ENCODE assay signal across 31 cellular contexts in the genomic region with DNA sequence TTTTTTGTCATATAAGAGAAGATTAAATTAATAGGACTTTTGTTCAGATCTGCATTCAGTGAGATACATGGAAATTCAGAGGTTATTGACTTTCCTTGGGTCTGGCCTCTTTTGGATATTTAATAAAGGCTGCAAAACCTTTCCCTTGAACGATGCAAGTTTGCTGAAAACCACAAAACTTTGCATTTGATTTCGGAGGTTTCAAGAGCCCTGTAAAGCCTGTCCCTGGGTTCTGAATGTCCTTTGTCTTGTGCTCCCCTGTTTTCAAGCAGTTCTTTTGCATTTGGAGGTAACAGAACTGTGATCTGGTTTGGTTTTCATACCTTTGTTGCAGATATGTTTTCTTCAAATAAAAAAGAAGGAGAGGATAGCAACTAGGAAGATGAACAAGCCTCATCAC.
DNase-seq lines count a peak whose midpoint lies in the region; ATAC-seq and TF ChIP-seq lines count a peak whose summit lies in the region.
"Had no signal": no experiment of that assay in that cellular context is flagged by ENCODE, and none has a peak within 500 bp of the region (broad histone marks: within the 10 kb centered on the region; RNA-seq: fewer than 3 reads in every experiment).

No MANE protein-coding gene starts in this region.

- no peak overlapping the region for H3K27ac Mint-ChIP-seq in CD8-positive, alpha-beta T cell
- H3K27ac Mint-ChIP-seq: activated CD4-positive, alpha-beta memory T cell treated with anti-CD3 and anti-CD28 coated beads for 36 hours; activated naive CD4-positive, alpha-beta T cell treated with anti-CD3 and anti-CD28 coated beads, Interleukin-2, amount 50 U/mL, for 72 hours; activated T-helper 17 cell treated with anti-CD3 and anti-CD28 coated beads, Interleukin-2, amount 50 U/mL, for 72 hours; mesothelial cell of epicardium; naive thymus-derived CD8-positive, alpha-beta T cell had no signal

- H3K4me3 Mint-ChIP-seq in CD8-positive, alpha-beta T cell: no peak overlapping the region
- H3K4me3 Mint-ChIP-seq: activated CD4-positive, alpha-beta memory T cell treated with anti-CD3 and anti-CD28 coated beads for 36 hours; activated T-helper 17 cell treated with anti-CD3 and anti-CD28 coated beads, Interleukin-2, amount 50 U/mL, for 72 hours; endodermal cell; GM23338; mesothelial cell of epicardium; naive thymus-derived CD8-positive, alpha-beta T cell had no signal

- H3K4me3 ChIP-seq in right atrium auricular region (no peak overlapping the region), OCI-LY7 (ENCODE audit: low read depth, low read length, poor library complexity, severe bottlenecking) (no peak overlapping the region), mesenchymal stem cell (ENCODE audit: insufficient read depth in 1 of 2, low read depth in 1 of 2, low read length in 2 of 2) (no peak overlapping the region), transverse colon (no peak overlapping the region)
- no peak overlapping the region for H3K4me3 ChIP-seq in CD8-positive, alpha-beta T cell (ENCODE audit: low read depth, low read length)
- H3K4me3 ChIP-seq: cardiac muscle cell, GM23338 had no signal

- H4K91ac ChIP-seq in mesenchymal stem cell (ENCODE audit: low read length): no peak overlapping the region

- no peaks in the 10 kb centered on the region for H3K36me3 Mint-ChIP-seq in CD8-positive, alpha-beta T cell
- H3K36me3 Mint-ChIP-seq: activated CD4-positive, alpha-beta memory T cell treated with anti-CD3 and anti-CD28 coated beads for 36 hours; activated naive CD4-positive, alpha-beta T cell treated with anti-CD3 and anti-CD28 coated beads, Interleukin-2, amount 50 U/mL, for 72 hours; mesothelial cell of epicardium; naive thymus-derived CD8-positive, alpha-beta T cell had no signal

- no peaks in the 10 kb centered on the region for H3K27me3 Mint-ChIP-seq in CD8-positive, alpha-beta T cell (ENCODE audit: low read depth)
- H3K27me3 Mint-ChIP-seq: activated CD4-positive, alpha-beta memory T cell treated with anti-CD3 and anti-CD28 coated beads for 36 hours; activated T-helper 17 cell treated with anti-CD3 and anti-CD28 coated beads, Interleukin-2, amount 50 U/mL, for 72 hours; naive thymus-derived CD8-positive, alpha-beta T cell had no signal

- H3K23ac ChIP-seq in mesenchymal stem cell (ENCODE audit: low read length in 2 of 2): no peak overlapping the region

- no peak overlapping the region for H2BK12ac ChIP-seq in mesenchymal stem cell (ENCODE audit: low read length in 2 of 2)

- peak overlapping the region; percentile 24 for H3K9ac ChIP-seq in mesenchymal stem cell (ENCODE audit: low read length)

- H3K4me1 Mint-ChIP-seq in CD8-positive, alpha-beta T cell (ENCODE audit: low read depth): peaks cover 14% of the 10 kb centered on the region

- H3K9me3 ChIP-seq in right atrium auricular region (no peaks in the 10 kb centered on the region), OCI-LY7 (ENCODE audit: low read length) (no peaks in the 10 kb centered on the region), mesenchymal stem cell (ENCODE audit: control insufficient read depth, low read length) (no peaks in the 10 kb centered on the region), transverse colon (no peaks in the 10 kb centered on the region)
- H3K9me3 ChIP-seq in CD8-positive, alpha-beta T cell (ENCODE audit: low read length): no peaks in the 10 kb centered on the region
- H3K9me3 ChIP-seq: Caco-2 had no signal

- H3K27me3 ChIP-seq in right atrium auricular region (no peaks in the 10 kb centered on the region), mesenchymal stem cell (ENCODE audit: control insufficient read depth in 1 of 2, insufficient read depth in 1 of 2, low read length in 2 of 2) (no peaks in the 10 kb centered on the region), transverse colon (no peaks in the 10 kb centered on the region)
- no peaks in the 10 kb centered on the region for H3K27me3 ChIP-seq in CD8-positive, alpha-beta T cell (ENCODE audit: insufficient read depth, low read length)
- H3K27me3 ChIP-seq: cardiac muscle cell, foreskin keratinocyte had no signal

- ATAC-seq in Right ventricle myocardium superior (ENCODE audit: poor library complexity): no peak
- ATAC-seq in CD8-positive, alpha-beta T cell: no peak
- ATAC-seq: activated naive CD4-positive, alpha-beta T cell treated with anti-CD3 and anti-CD28 coated beads, Interleukin-2, amount 50 U/mL, for 72 hours; activated T-helper 17 cell treated with anti-CD3 and anti-CD28 coated beads, Interleukin-2, amount 50 U/mL, for 72 hours; foreskin keratinocyte; GM23338; naive thymus-derived CD8-positive, alpha-beta T cell had no signal

- intact Hi-C loops in Right ventricle myocardium superior (cut with DNase I) (no loop called here), OCI-LY7 (cut with micrococcal nuclease; ENCODE audit: unreplicated experiment) (loop anchor here (5.0 kb wide), 1 partner anchor 86 kb away; no protein-coding TSS in a partner anchor), transverse colon (cut with DNase I; ENCODE audit: low total_unique reads) (no loop called here)
- intact Hi-C loops in CD8-positive, alpha-beta T cell (cut with DNase I, micrococcal nuclease): no loop called here

- no peaks in the 10 kb centered on the region for H3K36me3 ChIP-seq in right atrium auricular region
- no peaks in the 10 kb centered on the region for H3K36me3 ChIP-seq in OCI-LY7 (ENCODE audit: insufficient read depth, low read length)
- H3K36me3 ChIP-seq in mesenchymal stem cell (ENCODE audit: control insufficient read depth in 1 of 2, insufficient read depth in 2 of 2, low read depth in 1 of 2, low read length in 2 of 2): no peaks in the 10 kb centered on the region
- H3K36me3 ChIP-seq in transverse colon: no peaks in the 10 kb centered on the region
- no peaks in the 10 kb centered on the region for H3K36me3 ChIP-seq in CD8-positive, alpha-beta T cell (ENCODE audit: insufficient read depth, low read length)
- H3K36me3 ChIP-seq: cardiac muscle cell had no signal

- peaks cover 0 to 78% of the 10 kb centered on the region in 2 donors for H3K4me1 ChIP-seq in right atrium auricular region
- peaks cover 44% of the 10 kb centered on the region for H3K4me1 ChIP-seq in OCI-LY7 (ENCODE audit: insufficient read depth, low read length, poor library complexity, severe bottlenecking)
- peaks cover 5% of the 10 kb centered on the region for H3K4me1 ChIP-seq in mesenchymal stem cell (ENCODE audit: control insufficient read depth, insufficient read depth, low read depth, low read length)
- H3K4me1 ChIP-seq in transverse colon: peaks cover 8 to 45% (median 15%) of the 10 kb centered on the region in 4 donors
- peaks cover 12% of the 10 kb centered on the region for H3K4me1 ChIP-seq in CD8-positive, alpha-beta T cell (ENCODE audit: insufficient read depth, low read length)
- H3K4me1 ChIP-seq: Caco-2 had no signal

- TF ChIP-seq EP300 in transverse colon (IDR thresholded peaks at IDR 0.05; ENCODE audit: low read depth): no peak

- H2AK5ac ChIP-seq in mesenchymal stem cell (ENCODE audit: low read length, severe bottlenecking): no peak overlapping the region

- H2BK5ac ChIP-seq in mesenchymal stem cell (ENCODE audit: low read depth, low read length, poor library complexity, severe bottlenecking): no peak overlapping the region

- H3K18ac ChIP-seq in mesenchymal stem cell (ENCODE audit: low read depth in 1 of 2, low read length in 2 of 2): no peak overlapping the region

- POLR2A ChIA-PET in OCI-LY7 (lab: Charles Lee): no interaction called here
- POLR2A ChIA-PET in CD8-positive, alpha-beta T cell (lab: Charles Lee): no interaction called here

- H3K4ac ChIP-seq in mesenchymal stem cell (ENCODE audit: low read depth in 1 of 2, low read length in 2 of 2): no peak overlapping the region

- H3K4me2 ChIP-seq in OCI-LY7 (ENCODE audit: low read length): peak overlapping the region; percentile 17; the same call in 1 of the 2 replicates
- H3K4me2 ChIP-seq in mesenchymal stem cell (ENCODE audit: low read length, poor library complexity, severe bottlenecking): no peak overlapping the region
- H3K4me2 ChIP-seq: GM23338 had no signal

- H3K9me2 ChIP-seq in OCI-LY7 (ENCODE audit: insufficient read depth, low read length): no peaks in the 10 kb centered on the region

- 93% methylated on average over 2 of the region's 2 CpGs for WGBS in mesenchymal stem cell
- WGBS in transverse colon (ENCODE audit: low coverage in 1 of 2), 2 donors: 68 to 79% methylated on average over 2 of the region's 2 CpGs

- no peak for TF ChIP-seq POLR2A in transverse colon (IDR thresholded peaks at IDR 0.05)

- peak overlapping the region; percentile 71 to 85 for H3K27ac ChIP-seq in right atrium auricular region
- no peak overlapping the region for H3K27ac ChIP-seq in OCI-LY7 (ENCODE audit: low read depth, low read length, poor library complexity, severe bottlenecking)
- no peak overlapping the region for H3K27ac ChIP-seq in mesenchymal stem cell (ENCODE audit: low read length, poor library complexity, severe bottlenecking)
- peak overlapping the region in 3 of 4 donors; percentile 29 to 60 (median 33) for H3K27ac ChIP-seq in transverse colon
- H3K27ac ChIP-seq in CD8-positive, alpha-beta T cell (ENCODE audit: low read depth, low read length): no peak overlapping the region
- H3K27ac ChIP-seq: cardiac muscle cell, HL-60 had no signal

- no peak overlapping the region for H2BK15ac ChIP-seq in mesenchymal stem cell (ENCODE audit: low read depth, poor library complexity, severe bottlenecking)

- no peaks in the 10 kb centered on the region for H3K79me1 ChIP-seq in mesenchymal stem cell (replicated peaks; ENCODE audit: low read length, poor library complexity, severe bottlenecking)

- no peak overlapping the region for H2AFZ ChIP-seq in OCI-LY7 (ENCODE audit: low read length)
- H2AFZ ChIP-seq in mesenchymal stem cell (ENCODE audit: low read depth, low read length): no peak overlapping the region
- H2AFZ ChIP-seq: GM23338 had no signal

- in situ Hi-C loops in transverse colon (cut with MboI; ENCODE audit: low pct_ligation_motif_present in 1 of 4, low pct_unique_long_range_greater_than_20kb in 1 of 4, low sequenced_read_pairs in 3 of 4): no loop called here

- no peak overlapping the region for H4K8ac ChIP-seq in mesenchymal stem cell (ENCODE audit: low read length)

- H3K14ac ChIP-seq in mesenchymal stem cell (ENCODE audit: low read length in 2 of 2): no peak overlapping the region

- TF ChIP-seq CTCF in right atrium auricular region (IDR thresholded peaks at IDR 0.05) (no peak), OCI-LY7 (conservative IDR thresholded peaks at IDR 0.05; ENCODE audit: low read length) (no peak), transverse colon (IDR thresholded peaks at IDR 0.05) (no peak)
- no peak for TF ChIP-seq CTCF in CD8-positive, alpha-beta T cell (IDR thresholded peaks at IDR 0.05)

- DNase-seq in right atrium auricular region (ENCODE audit: low spot score): no peak
- no peak for DNase-seq in Right ventricle myocardium superior
- DNase-seq in OCI-LY7 (ENCODE audit: low spot score): no peak
- no peak for DNase-seq in mesenchymal stem cell
- DNase-seq in transverse colon: no peak
- DNase-seq in hepatic stellate cell (ENCODE audit: low spot score): no peak
- no peak for DNase-seq in CD8-positive, alpha-beta T cell
- no peak for DNase-seq in inferior parietal cortex (ENCODE audit: extremely low spot score)
- DNase-seq: activated CD4-positive, alpha-beta memory T cell treated with anti-CD3 and anti-CD28 coated beads for 36 hours; anterior cingulate cortex; Caco-2; DMS79; endodermal cell; foreskin keratinocyte; hippocampal formation; naive thymus-derived CD8-positive, alpha-beta T cell; NCI-H1092 treated with DMSO at 0.1 percent for 48 hours; NCI-H187; NCI-H2171; NCI-H510A treated with DMSO at 0.1 percent for 48 hours; NK-92 treated with Interleukin-12 subunit alpha and Interleukin-12 subunit beta, amount 100 ng/mL, for 24 hours; SHP77 treated with DMSO at 0.1 percent for 48 hours; small intestine; stimulated activated CD8-positive, alpha-beta memory T cell treated with anti-CD3 and anti-CD28 coated beads, Interleukin-4, amount 100 ng/mL, for 48 hours; T-helper 1 cell had no signal

- no peaks in the 10 kb centered on the region for H4K20me1 ChIP-seq in OCI-LY7 (ENCODE audit: insufficient read depth, low read length)

- BruUV-seq in OCI-LY7 (replicated peaks; lab: Mats Ljungman, UMichigan): no TSS peak

- H3K79me2 ChIP-seq in OCI-LY7 (ENCODE audit: insufficient read depth, low read depth, low read length): peaks cover 38% of the 10 kb centered on the region; the same call in 1 of the 2 replicates

- H3K9me3 Mint-ChIP-seq in CD8-positive, alpha-beta T cell: no peaks in the 10 kb centered on the region
- H3K9me3 Mint-ChIP-seq: activated CD4-positive, alpha-beta memory T cell treated with anti-CD3 and anti-CD28 coated beads for 36 hours; activated naive CD4-positive, alpha-beta T cell treated with anti-CD3 and anti-CD28 coated beads, Interleukin-2, amount 50 U/mL, for 72 hours; activated T-helper 17 cell treated with anti-CD3 and anti-CD28 coated beads, Interleukin-2, amount 50 U/mL, for 72 hours; endodermal cell; GM23338; mesothelial cell of epicardium; naive thymus-derived CD8-positive, alpha-beta T cell had no signal

- no peak overlapping the region for H2BK120ac ChIP-seq in mesenchymal stem cell (ENCODE audit: low read depth, low read length)

- CTCF ChIA-PET in OCI-LY7 (lab: Charles Lee; ENCODE audit: unreplicated experiment): no interaction called here
- CTCF ChIA-PET in CD8-positive, alpha-beta T cell (lab: Charles Lee): no interaction called here

Comparison
In these comparisons a context has a peak if more than half of its experiments do, and no peak if none do; other contexts are left out.
1. H3K27ac ChIP-seq: peak in right atrium auricular region (2 of 2) and transverse colon (3 of 4); none in OCI-LY7 (single experiment), mesenchymal stem cell (single experiment) and CD8-positive, alpha-beta T cell (single experiment).